13 cellular contexts compared by ENCODE assay signal in the genomic region with DNA sequence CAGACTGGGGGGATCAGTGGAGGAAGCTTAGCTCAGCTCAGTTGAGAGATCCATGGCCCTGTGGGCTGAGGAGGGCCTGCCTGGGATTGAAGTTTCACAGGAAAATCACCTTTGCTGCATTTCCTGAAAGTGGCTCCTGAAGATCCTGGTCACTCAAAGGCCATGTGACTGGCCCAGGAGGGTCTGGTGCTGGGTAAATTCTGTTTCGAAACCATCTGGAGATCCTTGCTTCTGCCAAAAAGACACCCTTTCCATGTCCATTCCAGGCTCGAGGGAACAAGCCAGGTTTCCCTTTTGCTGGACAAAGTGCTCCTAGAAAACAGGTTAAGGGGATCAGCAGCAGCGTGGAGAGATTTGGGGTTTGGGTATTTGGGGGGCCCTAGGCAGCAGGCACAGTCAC.
DNase-seq lines count a peak whose midpoint lies in the region; ATAC-seq and TF ChIP-seq lines count a peak whose summit lies in the region.
"Had no signal": no experiment of that assay in that cellular context is flagged by ENCODE, and none has a peak within 500 bp of the region (broad histone marks: within the 10 kb centered on the region; RNA-seq: fewer than 3 reads in every experiment).

No MANE protein-coding gene starts in this region.

- H2BK12ac ChIP-seq in neuronal stem cell (ENCODE audit: low read length): no peak overlapping the region

- H2AFZ ChIP-seq in neuronal stem cell (ENCODE audit: low read length): no peak overlapping the region
- H2AFZ ChIP-seq: GM23248 had no signal

- no peaks in the 10 kb centered on the region for H3K27me3 ChIP-seq in neuronal stem cell (ENCODE audit: control insufficient read depth in 3 of 3, insufficient read depth in 3 of 3, low read depth in 1 of 3, low read length in 3 of 3)
- H3K27me3 ChIP-seq in effector memory CD4-positive, alpha-beta T cell (replicated peaks; ENCODE audit: control insufficient read depth, insufficient read depth, low read length, poor library complexity, severe bottlenecking): peaks cover 13% of the 10 kb centered on the region
- H3K27me3 ChIP-seq: BLaER1 had no signal

- H3K9ac ChIP-seq in neuronal stem cell (ENCODE audit: low read depth, low read length, poor library complexity): no peak overlapping the region
- H3K9ac ChIP-seq: BLaER1, GM23248 had no signal

- peak; percentile 23 for DNase-seq in NCI-H82 (lab: John Stamatoyannopoulos, UW)
- no peak for DNase-seq in NCI-H82 treated with DMSO at 0.1 percent for 48 hours (lab: John Stamatoyannopoulos, UW; ENCODE audit: unreplicated experiment)
- DNase-seq in coronary artery (ENCODE audit: low spot score): peak; percentile 69
- no peak for DNase-seq in neuronal stem cell (ENCODE audit: low spot score)
- DNase-seq in dermis blood vessel endothelial cell: no peak
- no peak for DNase-seq in effector memory CD4-positive, alpha-beta T cell
- DNase-seq in medulla oblongata (ENCODE audit: extremely low spot score): no peak
- DNase-seq: AML-193; CD4-positive, CD25-positive, alpha-beta regulatory T cell had no signal

- no CpG with 5 or more reads among the region's 3 CpGs for WGBS in neuronal stem cell (ENCODE audit: extremely low coverage in 2 of 2, insufficient read length in 2 of 2, insufficient replicate concordance in 1 of 2), 2 donors

- H2BK15ac ChIP-seq in neuronal stem cell (ENCODE audit: low read length): no peak overlapping the region

- no peak overlapping the region for H4K91ac ChIP-seq in neuronal stem cell (ENCODE audit: low read depth, low read length, poor library complexity)

- H3K79me1 ChIP-seq in neuronal stem cell (ENCODE audit: low read depth, low read length): no peaks in the 10 kb centered on the region

- H2BK120ac ChIP-seq in neuronal stem cell (ENCODE audit: low read depth, low read length): no peak overlapping the region

- H3K9me3 ChIP-seq in neuronal stem cell (replicated peaks in 1 of 2; ENCODE audit: control insufficient read depth in 2 of 2, insufficient read depth in 1 of 2, low read depth in 1 of 2, low read length in 2 of 2): no peaks in the 10 kb centered on the region
- no peaks in the 10 kb centered on the region for H3K9me3 ChIP-seq in effector memory CD4-positive, alpha-beta T cell (ENCODE audit: control insufficient read depth, low read length)
- H3K9me3 ChIP-seq: BLaER1 had no signal

- no peak for TF ChIP-seq CTCF in coronary artery (IDR thresholded peaks at IDR 0.05)

- peaks cover 3 to 9% of the 10 kb centered on the region in 2 donors for H3K4me1 ChIP-seq in neuronal stem cell (ENCODE audit: control insufficient read depth in 2 of 2, insufficient read depth in 1 of 2, low read depth in 1 of 2, low read length in 2 of 2)
- no peaks in the 10 kb centered on the region for H3K4me1 ChIP-seq in effector memory CD4-positive, alpha-beta T cell (ENCODE audit: control insufficient read depth, insufficient read depth, low read length, poor library complexity, severe bottlenecking)

- H3K27ac ChIP-seq in coronary artery (no peak overlapping the region), neuronal stem cell (replicated peaks; ENCODE audit: low read length) (no peak overlapping the region)
- H3K27ac ChIP-seq in effector memory CD4-positive, alpha-beta T cell (ENCODE audit: insufficient read depth, low read length, poor library complexity, severe bottlenecking): no peak overlapping the region
- H3K27ac ChIP-seq: 22Rv1, BLaER1, GM23248 had no signal

- no peak overlapping the region for H3K4ac ChIP-seq in neuronal stem cell (ENCODE audit: low read length)

- no peak overlapping the region for H2BK5ac ChIP-seq in neuronal stem cell (ENCODE audit: low read length)

- H3K18ac ChIP-seq in neuronal stem cell (ENCODE audit: low read length): no peak overlapping the region

- H3K4me2 ChIP-seq in neuronal stem cell (ENCODE audit: insufficient read depth, low read length, poor library complexity, severe bottlenecking): no peak overlapping the region
- H3K4me2 ChIP-seq: BLaER1 had no signal

- no peak overlapping the region for H3K14ac ChIP-seq in neuronal stem cell (ENCODE audit: low read length)

- peak overlapping the region; percentile 15 for H2AK5ac ChIP-seq in neuronal stem cell (ENCODE audit: low read depth, low read length)

- H3K4me3 ChIP-seq in coronary artery (no peak overlapping the region), neuronal stem cell (ENCODE audit: low read length in 2 of 2) (no peak overlapping the region)
- H3K4me3 ChIP-seq in effector memory CD4-positive, alpha-beta T cell (ENCODE audit: insufficient read depth, low read depth, low read length, poor library complexity, severe bottlenecking): no peak overlapping the region
- H3K4me3 ChIP-seq: BLaER1, GM23248 had no signal

- ATAC-seq in GM21619 (IDR thresholded peaks at IDR 0.05; ENCODE audit: unreplicated experiment): no peak

- H4K8ac ChIP-seq in neuronal stem cell (ENCODE audit: low read depth, low read length): no peak overlapping the region

- no peak overlapping the region for H3K23ac ChIP-seq in neuronal stem cell (ENCODE audit: low read depth, low read length, poor library complexity)

- H3K36me3 ChIP-seq in neuronal stem cell (replicated peaks in 1 of 2; ENCODE audit: control insufficient read depth in 2 of 2, insufficient read depth in 2 of 2, low read length in 2 of 2): no peaks in the 10 kb centered on the region
- no peaks in the 10 kb centered on the region for H3K36me3 ChIP-seq in effector memory CD4-positive, alpha-beta T cell (ENCODE audit: control insufficient read depth, insufficient read depth, low read length)
- H3K36me3 ChIP-seq: BLaER1 had no signal

Comparison
In these comparisons a context has a peak if more than half of its experiments do, and no peak if none do; other contexts are left out.
1. DNase-seq: peak in NCI-H82 (single experiment) and coronary artery (single experiment); none in NCI-H82 treated with DMSO at 0.1 percent for 48 hours (single experiment), neuronal stem cell (single experiment), dermis blood vessel endothelial cell (single experiment), effector memory CD4-positive, alpha-beta T cell (0 of 3) and medulla oblongata (single experiment).